6 cellular contexts compared by ENCODE assay signal in the genomic region with DNA sequence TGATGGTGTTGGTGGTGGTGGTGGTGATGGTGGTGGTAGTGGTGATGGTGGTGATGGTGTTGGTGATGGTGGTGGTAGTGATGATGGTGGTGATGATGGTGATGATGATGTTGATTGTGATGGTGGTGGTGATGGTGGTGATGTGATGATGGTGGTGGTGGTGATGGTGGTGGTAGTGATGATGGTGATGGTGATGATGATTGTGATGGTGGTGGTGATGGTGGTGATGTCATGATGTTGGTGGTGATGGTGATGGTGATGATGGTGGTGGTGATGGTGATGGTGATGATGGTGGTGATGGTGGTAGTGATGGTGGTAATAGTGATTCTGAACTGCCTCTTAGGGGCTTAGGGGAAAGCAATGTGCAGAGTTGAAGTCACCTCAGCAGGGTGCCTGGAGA.
"Had no signal": no experiment of that assay in that cellular context is flagged by ENCODE, and none has a peak within 500 bp of the region (broad histone marks: within the 10 kb centered on the region; RNA-seq: fewer than 3 reads in every experiment).

No MANE protein-coding gene starts in this region.

- ATAC-seq: GM23338, HCT116, K562 had no signal

- H3K4me2 ChIP-seq: GM23338 had no signal

- H3K4me1 ChIP-seq: HAP-1 had no signal

- H3K27ac Mint-ChIP-seq: GM23338 had no signal

- H3K36me3 ChIP-seq: HAP-1 had no signal

- DNase-seq: H7, KG1 had no signal

- H3K9me3 ChIP-seq: HAP-1 had no signal

- H2AFZ ChIP-seq: GM23338 had no signal

- H3K4me3 ChIP-seq: GM23338, HAP-1, K562 had no signal

- H3K4me3 Mint-ChIP-seq: GM23338 had no signal
